1 cellular context compared by ENCODE assay signal in genomic region chrX:102720237-102721168, GRCh38.
TF ChIP-seq lines count a peak whose summit lies in the region.

GPRASP3 (plus strand) TSS chrX:102720743; CDS start chrX:102748996, 28,253 bp downstream.

TF ChIP-seq in GM12878, 131 proteins besides CTCF, POLR2A, EP300 and RAD21 (continued from another document):
- TF ChIP-seq, protein P1, sequence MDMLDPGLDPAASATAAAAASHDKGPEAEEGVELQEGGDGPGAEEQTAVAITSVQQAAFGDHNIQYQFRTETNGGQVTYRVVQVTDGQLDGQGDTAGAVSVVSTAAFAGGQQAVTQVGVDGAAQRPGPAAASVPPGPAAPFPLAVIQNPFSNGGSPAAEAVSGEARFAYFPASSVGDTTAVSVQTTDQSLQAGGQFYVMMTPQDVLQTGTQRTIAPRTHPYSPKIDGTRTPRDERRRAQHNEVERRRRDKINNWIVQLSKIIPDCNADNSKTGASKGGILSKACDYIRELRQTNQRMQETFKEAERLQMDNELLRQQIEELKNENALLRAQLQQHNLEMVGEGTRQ (IDR thresholded peaks at IDR 0.05; ENCODE audit: borderline replicate concordance, low read depth, low read length), result peak; percentile 22
- peak; percentile 53 for TF ChIP-seq FOS (IDR thresholded peaks at IDR 0.05; ENCODE audit: borderline replicate concordance, extremely low read depth, insufficient read length)
- TF ChIP-seq RBBP5 (conservative IDR thresholded peaks at IDR 0.05), result no peak
- TF ChIP-seq NFIC (IDR thresholded peaks at IDR 0.05; ENCODE audit: low read depth, low read length), result peak; percentile 53; the same call in 1 of the 2 replicates
